ENCODE assay signal across 6 cellular contexts in the genomic region with DNA sequence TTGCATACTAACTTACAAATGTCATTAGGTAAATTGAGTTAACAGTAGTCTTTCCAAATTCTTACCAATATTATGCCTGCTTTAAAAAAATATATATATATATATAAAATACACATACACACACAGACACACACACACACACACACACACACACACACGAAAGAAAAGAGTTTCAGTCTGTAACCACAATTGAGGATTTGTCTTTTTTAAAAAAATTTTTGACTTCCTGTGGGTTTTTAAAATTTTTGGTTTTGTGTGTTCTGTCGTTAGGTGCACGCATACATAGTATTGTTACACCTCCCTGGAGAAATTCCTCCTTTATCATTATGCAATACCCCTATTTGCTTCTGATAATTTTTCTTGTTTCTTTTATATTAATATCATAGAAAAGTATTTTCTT.
DNase-seq lines count a peak whose midpoint lies in the region; ATAC-seq and TF ChIP-seq lines count a peak whose summit lies in the region.
"Not testable (repeated sequence)": the region's sequence is repeated elsewhere in the genome, so short reads cannot be mapped to it uniquely, and the experiment has no call there.

No MANE protein-coding gene starts in this region.

- peak; percentile 36 for ATAC-seq in CD8-positive, alpha-beta T cell
- ATAC-seq in activated CD4-positive, alpha-beta T cell treated with anti-CD3 and anti-CD28 coated beads for 36 hours; activated CD8-positive, alpha-beta T cell treated with anti-CD3 and anti-CD28 coated beads, Interleukin-2, amount 10 ng/mL, durations not matched to agents 7 days and 5 days: not testable (repeated sequence)
- peak; percentile 67 for ATAC-seq in activated naive CD8-positive, alpha-beta T cell treated with anti-CD3 and anti-CD28 coated beads, Interleukin-2, amount 10 ng/mL, durations not matched to agents 7 days and 5 days (ENCODE audit: low read depth)
- ATAC-seq in naive thymus-derived CD4-positive, alpha-beta T cell = peak; percentile 57

- not testable (repeated sequence) for H3K27ac Mint-ChIP-seq in CD8-positive, alpha-beta T cell; activated CD4-positive, alpha-beta T cell treated with anti-CD3 and anti-CD28 coated beads for 36 hours; activated CD8-positive, alpha-beta T cell treated with anti-CD3 and anti-CD28 coated beads, Interleukin-2, amount 10 ng/mL, durations not matched to agents 7 days and 5 days; activated naive CD8-positive, alpha-beta T cell treated with anti-CD3 and anti-CD28 coated beads, Interleukin-2, amount 10 ng/mL, durations not matched to agents 7 days and 5 days
- peak overlapping the region in 2 of 9 donors; percentile 51 to 62 for H3K27ac Mint-ChIP-seq in naive thymus-derived CD4-positive, alpha-beta T cell

- POLR2A ChIA-PET in CD8-positive, alpha-beta T cell (lab: Charles Lee); activated CD4-positive, alpha-beta T cell treated with anti-CD3 and anti-CD28 coated beads for 36 hours (lab: Charles Lee); activated CD8-positive, alpha-beta T cell treated with anti-CD3 and anti-CD28 coated beads, Interleukin-2, amount 10 ng/mL, durations not matched to agents 7 days and 5 days (lab: Charles Lee); activated naive CD8-positive, alpha-beta T cell treated with anti-CD3 and anti-CD28 coated beads, Interleukin-2, amount 10 ng/mL, durations not matched to agents 7 days and 5 days (lab: Charles Lee); naive thymus-derived CD4-positive, alpha-beta T cell (lab: Charles Lee): not testable (repeated sequence)

- not testable (repeated sequence) for H2AFZ ChIP-seq in MM.1S (ENCODE audit: low read length)

- not testable (repeated sequence) for DNase-seq in CD8-positive, alpha-beta T cell; activated naive CD8-positive, alpha-beta T cell treated with anti-CD3 and anti-CD28 coated beads, Interleukin-2, amount 10 ng/mL, durations not matched to agents 7 days and 5 days
- peak; percentile 70 for DNase-seq in MM.1S
- peak; percentile 5 for DNase-seq in activated CD4-positive, alpha-beta T cell treated with anti-CD3 and anti-CD28 coated beads for 36 hours
- peak; percentile 52 for DNase-seq in activated CD8-positive, alpha-beta T cell treated with anti-CD3 and anti-CD28 coated beads, Interleukin-2, amount 10 ng/mL, durations not matched to agents 7 days and 5 days
- peak in 7 of 9 donors; percentile 10 to 56 (median 48) for DNase-seq in naive thymus-derived CD4-positive, alpha-beta T cell

- H3K9me3 ChIP-seq in CD8-positive, alpha-beta T cell (ENCODE audit: low read length); MM.1S (replicated peaks; ENCODE audit: insufficient read depth, low read length); naive thymus-derived CD4-positive, alpha-beta T cell (ENCODE audit: control insufficient read depth in 2 of 3, low read length in 3 of 3): not testable (repeated sequence)

- H3K79me2 ChIP-seq in MM.1S (ENCODE audit: low read length) = not testable (repeated sequence)

- H3K4me1 ChIP-seq in CD8-positive, alpha-beta T cell (ENCODE audit: insufficient read depth, low read length); MM.1S (ENCODE audit: low read length); naive thymus-derived CD4-positive, alpha-beta T cell (ENCODE audit: control insufficient read depth in 2 of 2, insufficient read depth in 2 of 2, low read length in 2 of 2): not testable (repeated sequence)

- not testable (repeated sequence) for H3K4me3 Mint-ChIP-seq in CD8-positive, alpha-beta T cell; activated CD4-positive, alpha-beta T cell treated with anti-CD3 and anti-CD28 coated beads for 36 hours; activated CD8-positive, alpha-beta T cell treated with anti-CD3 and anti-CD28 coated beads, Interleukin-2, amount 10 ng/mL, durations not matched to agents 7 days and 5 days; activated naive CD8-positive, alpha-beta T cell treated with anti-CD3 and anti-CD28 coated beads, Interleukin-2, amount 10 ng/mL, durations not matched to agents 7 days and 5 days
- H3K4me3 Mint-ChIP-seq in naive thymus-derived CD4-positive, alpha-beta T cell = peak overlapping the region in 2 of 10 donors; percentile 27 to 45

- H3K9me3 Mint-ChIP-seq in CD8-positive, alpha-beta T cell; activated CD4-positive, alpha-beta T cell treated with anti-CD3 and anti-CD28 coated beads for 36 hours (ENCODE audit: low read depth); activated CD8-positive, alpha-beta T cell treated with anti-CD3 and anti-CD28 coated beads, Interleukin-2, amount 10 ng/mL, durations not matched to agents 7 days and 5 days (ENCODE audit: insufficient read depth); activated naive CD8-positive, alpha-beta T cell treated with anti-CD3 and anti-CD28 coated beads, Interleukin-2, amount 10 ng/mL, durations not matched to agents 7 days and 5 days; naive thymus-derived CD4-positive, alpha-beta T cell: not testable (repeated sequence)

- not testable (repeated sequence) for H3K27me3 Mint-ChIP-seq in CD8-positive, alpha-beta T cell (ENCODE audit: low read depth); activated CD4-positive, alpha-beta T cell treated with anti-CD3 and anti-CD28 coated beads for 36 hours
- peaks cover 12% of the 10 kb centered on the region for H3K27me3 Mint-ChIP-seq in activated CD8-positive, alpha-beta T cell treated with anti-CD3 and anti-CD28 coated beads, Interleukin-2, amount 10 ng/mL, durations not matched to agents 7 days and 5 days (ENCODE audit: low read depth)
- H3K27me3 Mint-ChIP-seq in activated naive CD8-positive, alpha-beta T cell treated with anti-CD3 and anti-CD28 coated beads, Interleukin-2, amount 10 ng/mL, durations not matched to agents 7 days and 5 days = peaks cover 14% of the 10 kb centered on the region
- peaks cover 0 to 40% (median 4%) of the 10 kb centered on the region in 5 donors for H3K27me3 Mint-ChIP-seq in naive thymus-derived CD4-positive, alpha-beta T cell

- H3K4me3 ChIP-seq in CD8-positive, alpha-beta T cell (ENCODE audit: low read depth, low read length); MM.1S (ENCODE audit: low read length); naive thymus-derived CD4-positive, alpha-beta T cell (ENCODE audit: low read length): not testable (repeated sequence)

- H3K36me3 ChIP-seq in CD8-positive, alpha-beta T cell (ENCODE audit: insufficient read depth, low read length); MM.1S (replicated peaks; ENCODE audit: insufficient read depth, low read length); naive thymus-derived CD4-positive, alpha-beta T cell (ENCODE audit: control insufficient read depth in 2 of 3, insufficient read depth in 3 of 3, low read length in 3 of 3): not testable (repeated sequence)

- not testable (repeated sequence) for H3K9ac ChIP-seq in MM.1S (ENCODE audit: low read length)

- H3K4me2 ChIP-seq in MM.1S (ENCODE audit: low read depth, low read length) = not testable (repeated sequence)

- H3K9me2 ChIP-seq in MM.1S (replicated peaks; ENCODE audit: insufficient read depth, low read length) = not testable (repeated sequence)

- not testable (repeated sequence) for H3K4me1 Mint-ChIP-seq in CD8-positive, alpha-beta T cell (ENCODE audit: low read depth); activated CD4-positive, alpha-beta T cell treated with anti-CD3 and anti-CD28 coated beads for 36 hours; activated naive CD8-positive, alpha-beta T cell treated with anti-CD3 and anti-CD28 coated beads, Interleukin-2, amount 10 ng/mL, durations not matched to agents 7 days and 5 days
- H3K4me1 Mint-ChIP-seq in activated CD8-positive, alpha-beta T cell treated with anti-CD3 and anti-CD28 coated beads, Interleukin-2, amount 10 ng/mL, durations not matched to agents 7 days and 5 days (ENCODE audit: low read depth) = peaks cover 12% of the 10 kb centered on the region
- peaks cover 4 to 12% (median 7%) of the 10 kb centered on the region in 7 donors for H3K4me1 Mint-ChIP-seq in naive thymus-derived CD4-positive, alpha-beta T cell

- not testable (repeated sequence) for H3K27me3 ChIP-seq in CD8-positive, alpha-beta T cell (ENCODE audit: insufficient read depth, low read length); MM.1S (replicated peaks; ENCODE audit: insufficient read depth, low read length); naive thymus-derived CD4-positive, alpha-beta T cell (ENCODE audit: control insufficient read depth in 2 of 2, insufficient read depth in 2 of 2, low read length in 2 of 2)

- not testable (repeated sequence) for H4K20me1 ChIP-seq in MM.1S (ENCODE audit: insufficient read depth, low read length)

- CTCF ChIA-PET in CD8-positive, alpha-beta T cell (lab: Charles Lee); activated CD4-positive, alpha-beta T cell treated with anti-CD3 and anti-CD28 coated beads for 36 hours (lab: Charles Lee); activated CD8-positive, alpha-beta T cell treated with anti-CD3 and anti-CD28 coated beads, Interleukin-2, amount 10 ng/mL, durations not matched to agents 7 days and 5 days (lab: Charles Lee); naive thymus-derived CD4-positive, alpha-beta T cell (lab: Charles Lee): not testable (repeated sequence)

- not testable (repeated sequence) for H3F3A ChIP-seq in MM.1S (ENCODE audit: insufficient read depth, low read length)

- H3K27ac ChIP-seq in CD8-positive, alpha-beta T cell (ENCODE audit: low read depth, low read length); MM.1S (ENCODE audit: low read length); naive thymus-derived CD4-positive, alpha-beta T cell (ENCODE audit: low read depth, low read length): not testable (repeated sequence)

- not testable (repeated sequence) for TF ChIP-seq CTCF in CD8-positive, alpha-beta T cell (IDR thresholded peaks at IDR 0.05); MM.1S (IDR thresholded peaks at IDR 0.05; ENCODE audit: low read length)

- H3K36me3 Mint-ChIP-seq in CD8-positive, alpha-beta T cell; activated CD4-positive, alpha-beta T cell treated with anti-CD3 and anti-CD28 coated beads for 36 hours (ENCODE audit: low read depth); activated CD8-positive, alpha-beta T cell treated with anti-CD3 and anti-CD28 coated beads, Interleukin-2, amount 10 ng/mL, durations not matched to agents 7 days and 5 days (ENCODE audit: low read depth); activated naive CD8-positive, alpha-beta T cell treated with anti-CD3 and anti-CD28 coated beads, Interleukin-2, amount 10 ng/mL, durations not matched to agents 7 days and 5 days; naive thymus-derived CD4-positive, alpha-beta T cell: not testable (repeated sequence)

- intact Hi-C loops in CD8-positive, alpha-beta T cell (cut with DNase I, micrococcal nuclease); activated CD4-positive, alpha-beta T cell treated with anti-CD3 and anti-CD28 coated beads for 36 hours (cut with DNase I, micrococcal nuclease); naive thymus-derived CD4-positive, alpha-beta T cell (cut with micrococcal nuclease): not testable (repeated sequence)
